ENCODE assay signal across 27 cellular contexts in the genomic region with DNA sequence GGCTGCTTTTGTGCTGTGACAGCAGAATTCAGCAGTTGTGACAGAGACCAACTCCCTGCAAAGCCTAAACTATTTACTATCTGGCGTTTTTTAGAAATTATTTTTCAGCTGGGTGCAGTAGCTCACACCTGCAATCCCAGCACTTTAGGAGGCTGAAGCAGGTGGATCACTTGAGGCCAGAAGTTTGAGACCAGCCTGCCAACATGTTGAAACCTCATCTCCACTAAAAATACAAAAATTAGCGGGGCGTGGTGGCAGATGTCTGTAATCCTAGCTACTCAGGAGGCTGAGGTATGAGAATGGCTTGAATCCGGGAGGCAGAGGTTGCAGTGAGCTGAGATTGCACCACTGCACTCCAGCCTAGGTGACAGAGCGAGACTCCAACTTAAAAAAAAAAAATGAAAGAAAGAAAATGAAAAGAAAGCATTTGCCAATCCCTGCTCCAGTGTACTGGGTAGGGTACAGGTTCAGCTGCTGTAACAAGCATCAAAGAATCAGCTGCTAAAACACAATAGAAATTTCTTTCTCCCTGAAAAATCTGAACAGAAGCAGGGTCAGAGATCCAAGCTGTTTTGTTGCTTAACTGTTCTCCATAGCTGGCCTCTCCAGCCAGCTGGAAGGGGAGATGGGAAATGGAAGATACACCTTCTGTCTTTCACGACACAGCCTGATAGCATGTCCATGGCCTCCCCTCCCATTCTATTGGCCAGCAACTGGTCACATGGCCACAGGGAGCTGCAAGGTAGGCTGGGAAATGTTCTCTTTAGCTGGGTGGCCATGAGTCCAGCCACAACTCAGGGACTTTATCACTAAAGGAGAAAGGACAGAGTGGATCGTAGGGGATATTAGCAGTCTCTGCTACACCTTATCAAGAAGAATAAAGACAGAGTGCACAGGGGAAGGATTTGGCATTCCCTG. TPM values are rescaled to one million over a fixed set of nuclear protein-coding genes. Genes with fewer than 3 reads are reported as not detected.
DNase-seq lines count a peak whose midpoint lies in the region; ATAC-seq and TF ChIP-seq lines count a peak whose summit lies in the region.
"Had no signal": no experiment of that assay in that cellular context is flagged by ENCODE, and none has a peak within 500 bp of the region (broad histone marks: within the 10 kb centered on the region; RNA-seq: fewer than 3 reads in every experiment).

No MANE protein-coding gene starts in this region.

- H3K27me3 Mint-ChIP-seq in T-helper 1 cell treated with Interleukin-12 subunit alpha and Interleukin-12 subunit beta and Interleukin-4 antibody, amounts not matched to agents 30 μg/mL and 1 μg/mL, for 36 hours (ENCODE audit: low read depth), result peaks cover 12% of the 10 kb centered on the region
- H3K27me3 Mint-ChIP-seq in natural killer cell (ENCODE audit: low read depth in 2 of 2), result peaks cover 15 to 20% of the 10 kb centered on the region in 2 donors

- H3K27ac ChIP-seq in BLaER1 treated with 17β-estradiol and CSF1 and Interleukin-3, amounts not matched to agents 10 nM and 100 nM, result peak overlapping the region in 9 of 11 experiments; percentile 76 to 91 (median 88); a peak in 17 of 22 replicates
- H3K27ac ChIP-seq: esophagus muscularis mucosa, foreskin keratinocyte, SJSA1 had no signal

- H3K9ac ChIP-seq in BLaER1 treated with 17β-estradiol and CSF1 and Interleukin-3, amounts not matched to agents 10 nM and 100 nM, result peak overlapping the region in 5 of 11 experiments; percentile 76 to 82 (median 78); a peak in 8 of 22 replicates

- no peaks in the 10 kb centered on the region for H3K36me3 ChIP-seq in BLaER1 treated with 17β-estradiol and CSF1 and Interleukin-3, amounts not matched to agents 10 nM and 100 nM
- H3K36me3 ChIP-seq: esophagus muscularis mucosa, heart right ventricle, SJSA1 had no signal

- peaks cover 26 to 86% (median 69%) of the 10 kb centered on the region in 10 experiments for H3K4me1 ChIP-seq in BLaER1 treated with 17β-estradiol and CSF1 and Interleukin-3, amounts not matched to agents 10 nM and 100 nM
- H3K4me1 ChIP-seq: foreskin keratinocyte, SJSA1 had no signal

- intact Hi-C loops in natural killer cell (cut with micrococcal nuclease), result no loop called here

- TF ChIP-seq CTCF in natural killer cell (IDR thresholded peaks at IDR 0.05), result no peak

- peak overlapping the region in 3 of 10 experiments; percentile 18 to 51 (median 42); a peak in 5 of 20 replicates for H3K4me3 ChIP-seq in BLaER1 treated with 17β-estradiol and CSF1 and Interleukin-3, amounts not matched to agents 10 nM and 100 nM
- H3K4me3 ChIP-seq: mucosa of descending colon, SJSA1 had no signal

- no peak overlapping the region for H3K4me3 Mint-ChIP-seq in T-helper 1 cell treated with Interleukin-12 subunit alpha and Interleukin-12 subunit beta and Interleukin-4 antibody, amounts not matched to agents 30 μg/mL and 1 μg/mL, for 36 hours
- peak overlapping the region; percentile 4 for H3K4me3 Mint-ChIP-seq in natural killer cell
- H3K4me3 Mint-ChIP-seq: endodermal cell had no signal

- peaks cover 4% of the 10 kb centered on the region for H3K36me3 Mint-ChIP-seq in T-helper 1 cell treated with Interleukin-12 subunit alpha and Interleukin-12 subunit beta and Interleukin-4 antibody, amounts not matched to agents 30 μg/mL and 1 μg/mL, for 36 hours (ENCODE audit: low read depth)
- H3K36me3 Mint-ChIP-seq in natural killer cell, result no peaks in the 10 kb centered on the region
- H3K36me3 Mint-ChIP-seq: CD4-positive, alpha-beta memory T cell had no signal

- H3K9me3 Mint-ChIP-seq in T-helper 1 cell treated with Interleukin-12 subunit alpha and Interleukin-12 subunit beta and Interleukin-4 antibody, amounts not matched to agents 30 μg/mL and 1 μg/mL, for 36 hours, result peaks cover 3% of the 10 kb centered on the region
- no peaks in the 10 kb centered on the region for H3K9me3 Mint-ChIP-seq in natural killer cell
- H3K9me3 Mint-ChIP-seq: CD4-positive, alpha-beta memory T cell had no signal

- H3K4me1 Mint-ChIP-seq in T-helper 1 cell treated with Interleukin-12 subunit alpha and Interleukin-12 subunit beta and Interleukin-4 antibody, amounts not matched to agents 30 μg/mL and 1 μg/mL, for 36 hours (ENCODE audit: low read depth), result peaks cover 18% of the 10 kb centered on the region
- H3K4me1 Mint-ChIP-seq in natural killer cell, result peaks cover 18 to 20% of the 10 kb centered on the region in 2 donors

- H3K9me3 ChIP-seq in BLaER1 treated with 17β-estradiol and CSF1 and Interleukin-3, amounts not matched to agents 10 nM and 100 nM (replicated peaks in 1 of 11), result peaks cover 0 to 4% (median 0%) of the 10 kb centered on the region in 11 experiments; a peak in 1 of 22 replicates
- H3K9me3 ChIP-seq: esophagus muscularis mucosa, heart right ventricle, mucosa of descending colon, SJSA1 had no signal

- no peaks in the 10 kb centered on the region for H3K27me3 ChIP-seq in BLaER1 treated with 17β-estradiol and CSF1 and Interleukin-3, amounts not matched to agents 10 nM and 100 nM

- peak overlapping the region; percentile 65 to 91 (median 77); a peak in 20 of 22 replicates for H3K4me2 ChIP-seq in BLaER1 treated with 17β-estradiol and CSF1 and Interleukin-3, amounts not matched to agents 10 nM and 100 nM

- DNase-seq in T-helper 1 cell (no peak), RPMI8226 (peak; percentile 79), natural killer cell (no peak), hippocampal formation (lab: John Stamatoyannopoulos, UW) (no peak), globus pallidus (ENCODE audit: low spot score) (no peak), cerebellar cortex (ENCODE audit: low spot score) (no peak)
- DNase-seq: 8988T; aorta; CD4-positive, alpha-beta memory T cell; cortex of kidney; endodermal cell; foreskin keratinocyte; heart right ventricle; mucosa of descending colon; NCI-H1092; NCI-H187; NCI-H524 treated with DMSO at 0.1 percent for 48 hours; stimulated activated naive CD4-positive, alpha-beta T cell treated with Interleukin-2 at 50 U/mL for 16 hours had no signal

- ATAC-seq in natural killer cell, result no peak
- ATAC-seq: foreskin keratinocyte, mucosa of descending colon had no signal

- H4K20me1 ChIP-seq in BLaER1 treated with 17β-estradiol and CSF1 and Interleukin-3, amounts not matched to agents 10 nM and 100 nM, result no peaks in the 10 kb centered on the region

- peak overlapping the region; percentile 63 for H3K27ac Mint-ChIP-seq in T-helper 1 cell treated with Interleukin-12 subunit alpha and Interleukin-12 subunit beta and Interleukin-4 antibody, amounts not matched to agents 30 μg/mL and 1 μg/mL, for 36 hours
- H3K27ac Mint-ChIP-seq in natural killer cell, result peak overlapping the region; percentile 64 to 87
- H3K27ac Mint-ChIP-seq: endodermal cell, progenitor cell of endocrine pancreas had no signal

RNA-seq across cellular contexts. Expression of gene NCF4, which starts 8.5 kb away (rescaled TPM):
- 10 to 100 TPM in 1 of 3 donors, 1 to 10 TPM in 2; 2.6 to 33.2 (median 3.1) TPM for total RNA-seq in natural killer cell
- total RNA-seq: endodermal cell, foreskin keratinocyte, lung microvascular endothelial cell, progenitor cell of endocrine pancreas, SJSA1 had no signal

RNA-seq across cellular contexts. Expression of gene PVALB, which starts 35.5 kb away (rescaled TPM):
- total RNA-seq in natural killer cell, result under 1 TPM in 1 of 3 donors, not detected in 2; 0.99 TPM
- total RNA-seq: activated naive CD4-positive, alpha-beta T cell treated with anti-CD3 and anti-CD28 coated beads, Interleukin-2, amount 50 U/mL, for 72 hours; aorta; CD4-positive, alpha-beta memory T cell; endodermal cell; esophagus muscularis mucosa; foreskin keratinocyte; heart right ventricle; lung microvascular endothelial cell; mucosa of descending colon; progenitor cell of endocrine pancreas; SJSA1; T-helper 1 cell treated with Interleukin-12 subunit alpha and Interleukin-12 subunit beta and Interleukin-4 antibody, amounts not matched to agents 30 ng/mL and 1 ng/mL, for 36 hours; temporal lobe had no signal
